ENCODE assay signal across 3 cellular contexts in genomic region chr4:156733582-156733981, GRCh38.
"Had no signal": no experiment of that assay in that cellular context is flagged by ENCODE, and none has a peak within 500 bp of the region (broad histone marks: within the 10 kb centered on the region; RNA-seq: fewer than 3 reads in every experiment).

No MANE protein-coding gene starts in this region.

- DNase-seq: GDM1, GF-D8 had no signal

- H3K4me3 ChIP-seq: GM12878 had no signal

- ATAC-seq: GM12878 had no signal
